Comparison of ENCODE assay signal across 18 cellular contexts in the genomic region with DNA sequence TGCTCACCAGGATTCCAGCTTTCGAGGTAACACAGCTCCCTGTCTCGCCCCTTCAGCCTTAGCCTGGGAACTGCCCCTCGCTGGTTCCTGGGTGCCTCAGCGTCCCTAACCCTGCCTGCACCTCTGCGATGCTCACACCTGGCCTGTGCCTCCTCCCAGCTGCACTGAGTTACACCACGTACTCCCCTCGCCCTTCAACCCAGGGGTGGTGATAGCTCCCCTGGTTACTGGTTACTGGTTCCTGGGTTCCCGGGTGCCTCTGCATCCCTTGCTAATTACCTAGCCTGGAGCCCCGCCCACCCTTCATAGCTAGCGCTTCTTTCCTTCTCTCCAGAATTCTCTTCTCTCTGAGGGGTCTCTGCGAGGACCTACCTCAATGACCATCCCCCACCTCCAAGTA.
A peak's percentile ranks its signal among the peaks of the same experiment; 100 is the strongest.
DNase-seq lines count a peak whose midpoint lies in the region; ATAC-seq, FAIRE-seq and TF ChIP-seq lines count a peak whose summit lies in the region.
"Had no signal": no experiment of that assay in that cellular context is flagged by ENCODE, and none has a peak within 500 bp of the region (broad histone marks: within the 10 kb centered on the region; RNA-seq: fewer than 3 reads in every experiment).

No MANE protein-coding gene starts in this region.

- no peaks in the 10 kb centered on the region for H3K36me3 ChIP-seq in CD4-positive, CD25-positive, alpha-beta regulatory T cell (ENCODE audit: control insufficient read depth, insufficient read depth, low read length)
- H3K36me3 ChIP-seq in HEK293 (ENCODE audit: control insufficient read depth in 2 of 2, insufficient read depth in 1 of 2, low read length in 2 of 2) (peaks cover 0 to under 1% of the 10 kb centered on the region in 2 experiments; a peak in 1 of 3 replicates), endothelial cell of umbilical vein (ENCODE audit: control insufficient read depth in 2 of 2, extremely low read depth in 1 of 2, insufficient read depth in 2 of 2, low read length in 2 of 2) (peaks cover 3 to 7% of the 10 kb centered on the region in 2 experiments)

- no peak for FAIRE-seq in endothelial cell of umbilical vein (lab: Jason Lieb, UNC)
- FAIRE-seq: GM12892 had no signal

- H3K36me3 Mint-ChIP-seq in CD4-positive, CD25-positive, alpha-beta regulatory T cell = peaks cover 5% of the 10 kb centered on the region

- H3K4me1 Mint-ChIP-seq in CD4-positive, CD25-positive, alpha-beta regulatory T cell = peaks cover 18 to 46% (median 34%) of the 10 kb centered on the region in 4 donors

- no peak overlapping the region for H2AFZ ChIP-seq in endothelial cell of umbilical vein (ENCODE audit: low read depth, low read length)

- H3K27me3 ChIP-seq in CD4-positive, CD25-positive, alpha-beta regulatory T cell (ENCODE audit: control insufficient read depth, insufficient read depth, low read length) = no peaks in the 10 kb centered on the region
- H3K27me3 ChIP-seq in endothelial cell of umbilical vein (ENCODE audit: control insufficient read depth in 2 of 2, insufficient read depth in 2 of 2, low read length in 2 of 2) = no peaks in the 10 kb centered on the region

- dilution Hi-C loops in endothelial cell of umbilical vein (cut with MboI; ENCODE audit: extremely low pct_ligation_motif_present, low sequenced_read_pairs) = no loop called here

- no peaks in the 10 kb centered on the region for H3K79me2 ChIP-seq in endothelial cell of umbilical vein (ENCODE audit: control insufficient read depth, insufficient read depth, low read length)

- H3K4me3 ChIP-seq in CD4-positive, CD25-positive, alpha-beta regulatory T cell (ENCODE audit: low read depth, low read length) = no peak overlapping the region
- H3K4me3 ChIP-seq in HEK293 (ENCODE audit: low read depth, low read length) (no peak overlapping the region), endothelial cell of umbilical vein (replicated peaks in 1 of 3; ENCODE audit: insufficient read depth in 1 of 3, low read depth in 1 of 3, low read length in 3 of 3) (no peak overlapping the region)

- no peaks in the 10 kb centered on the region for H3K9me1 ChIP-seq in endothelial cell of umbilical vein (replicated peaks; ENCODE audit: control insufficient read depth, extremely low read depth, insufficient read depth, low read length)

- H3K27ac ChIP-seq in CD4-positive, CD25-positive, alpha-beta regulatory T cell (ENCODE audit: insufficient read depth, low read length, poor library complexity, severe bottlenecking) = no peak overlapping the region
- H3K27ac ChIP-seq in HEK293 (ENCODE audit: extremely low read depth, low read depth, low read length) (no peak overlapping the region), endothelial cell of umbilical vein (ENCODE audit: insufficient read depth, low read depth, low read length) (no peak overlapping the region)

- TF ChIP-seq POLR2A in endothelial cell of umbilical vein (IDR thresholded peaks at IDR 0.05; ENCODE audit: low read depth, low read length) = no peak

- H3K9ac ChIP-seq in endothelial cell of umbilical vein (replicated peaks; ENCODE audit: extremely low read depth, insufficient read depth, low read length) = no peak overlapping the region

- intact Hi-C loops in endothelial cell of umbilical vein (cut with micrococcal nuclease) = no loop called here
- intact Hi-C loops in posterior vena cava (cut with DNase I) = loop anchor here in 1 of 2 donors (10.0 kb wide), 1 partner anchor 99 kb away; no protein-coding TSS in a partner anchor
- intact Hi-C loops in left cardiac atrium (cut with DNase I) = no loop called here

- no peak overlapping the region for H3K4me3 Mint-ChIP-seq in CD4-positive, CD25-positive, alpha-beta regulatory T cell
- H3K4me3 Mint-ChIP-seq: CD8-positive, alpha-beta T cell had no signal

- H3K4me1 ChIP-seq in CD4-positive, CD25-positive, alpha-beta regulatory T cell (ENCODE audit: control insufficient read depth, insufficient read depth, low read length, poor library complexity, severe bottlenecking) = peaks cover 44% of the 10 kb centered on the region
- H3K4me1 ChIP-seq in HEK293 (ENCODE audit: control insufficient read depth, insufficient read depth, low read length) (peaks cover 5% of the 10 kb centered on the region; the same call in 1 of the 2 replicates), endothelial cell of umbilical vein (ENCODE audit: control insufficient read depth, extremely low read depth, insufficient read depth, low read length) (peaks cover 23% of the 10 kb centered on the region)

- POLR2A ChIA-PET in HEK293 (lab: Yijun Ruan, JAX) = no interaction called here
- POLR2A ChIA-PET in endothelial cell of umbilical vein (lab: Charles Lee) = no interaction called here

- CTCF ChIA-PET in HEK293 (lab: Yijun Ruan, JAX) = interaction anchor here (0.9 to 1.5 kb wide), 2 partner anchors 9 to 16 kb away, joined by 3 to 4 read pairs; no protein-coding TSS in a partner anchor
- CTCF ChIA-PET in endothelial cell of umbilical vein (lab: Charles Lee) = interaction anchor here (1.0 to 1.5 kb wide), 4 partner anchors 11 to 310 kb away, joined by 3 to 5 read pairs (median 4); no protein-coding TSS in a partner anchor

- H3K9me3 ChIP-seq in CD4-positive, CD25-positive, alpha-beta regulatory T cell (ENCODE audit: control insufficient read depth in 2 of 2, low read length in 2 of 2) = no peaks in the 10 kb centered on the region
- H3K9me3 ChIP-seq in HEK293 (ENCODE audit: control insufficient read depth, insufficient read depth, low read depth, low read length) = no peaks in the 10 kb centered on the region
- H3K9me3 ChIP-seq in endothelial cell of umbilical vein (replicated peaks; ENCODE audit: control insufficient read depth, insufficient read depth, low read length) = no peaks in the 10 kb centered on the region

- no peaks in the 10 kb centered on the region for H4K20me1 ChIP-seq in endothelial cell of umbilical vein (replicated peaks; ENCODE audit: control insufficient read depth, extremely low read depth, insufficient read depth, low read length)

- no peak for TF ChIP-seq CTCF in HEK293 (tag by site-specific recombination; IDR thresholded peaks at IDR 0.05)
- TF ChIP-seq CTCF in endothelial cell of umbilical vein (IDR thresholded peaks at IDR 0.05; ENCODE audit: extremely low read depth in 1 of 2, insufficient read depth in 1 of 2, low read depth in 1 of 2, low read length in 2 of 2) = no peak

- H3K27ac Mint-ChIP-seq in CD4-positive, CD25-positive, alpha-beta regulatory T cell = peak overlapping the region; percentile 20 to 92 (median 60)

- no TSS peak for BruUV-seq in endothelial cell of umbilical vein (replicated peaks; lab: Mats Ljungman, UMichigan)

- no peak for ATAC-seq in CD4-positive, CD25-positive, alpha-beta regulatory T cell (ENCODE audit: low read depth in 2 of 2)
- ATAC-seq in left cardiac atrium = no peak
- ATAC-seq: CD8-positive, alpha-beta T cell had no signal

- H3K9me3 Mint-ChIP-seq in CD4-positive, CD25-positive, alpha-beta regulatory T cell = peaks cover 0 to 3% (median 0%) of the 10 kb centered on the region in 7 donors
- H3K9me3 Mint-ChIP-seq: CD8-positive, alpha-beta T cell had no signal

- no peaks in the 10 kb centered on the region for H3K27me3 Mint-ChIP-seq in CD4-positive, CD25-positive, alpha-beta regulatory T cell

- no peak for DNase-seq in CD4-positive, CD25-positive, alpha-beta regulatory T cell
- DNase-seq in endothelial cell of umbilical vein (ENCODE audit: low read depth, low spot score) (no peak), posterior vena cava (ENCODE audit: low spot score) (peak; percentile 60), NCI-H345 (lab: John Stamatoyannopoulos, UW) (no peak), left cardiac atrium (no peak)
- DNase-seq in activated CD8-positive, alpha-beta memory T cell treated with anti-CD3 and anti-CD28 coated beads, Interleukin-2, amount 50 U/mL, for 48 hours = no peak
- DNase-seq: CD8-positive, alpha-beta T cell; DMS153; KG1; NCI-H1105; NCI-H146; NCI-H2029; NCI-H226; NCI-H524; NCI-H82; Right ventricle myocardium superior had no signal

- H3K4me2 ChIP-seq in endothelial cell of umbilical vein (ENCODE audit: insufficient read depth, low read length) = no peak overlapping the region

TF ChIP-seq in HEK293, 187 proteins besides CTCF, POLR2A, EP300 and RAD21:
- TF ChIP-seq, protein P1, sequence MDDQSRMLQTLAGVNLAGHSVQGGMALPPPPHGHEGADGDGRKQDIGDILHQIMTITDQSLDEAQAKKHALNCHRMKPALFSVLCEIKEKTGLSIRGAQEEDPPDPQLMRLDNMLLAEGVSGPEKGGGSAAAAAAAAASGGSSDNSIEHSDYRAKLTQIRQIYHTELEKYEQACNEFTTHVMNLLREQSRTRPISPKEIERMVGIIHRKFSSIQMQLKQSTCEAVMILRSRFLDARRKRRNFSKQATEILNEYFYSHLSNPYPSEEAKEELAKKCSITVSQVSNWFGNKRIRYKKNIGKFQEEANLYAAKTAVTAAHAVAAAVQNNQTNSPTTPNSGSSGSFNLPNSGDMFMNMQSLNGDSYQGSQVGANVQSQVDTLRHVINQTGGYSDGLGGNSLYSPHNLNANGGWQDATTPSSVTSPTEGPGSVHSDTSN (CRISPR knock-in tag; IDR thresholded peaks at IDR 0.05) = no peak
- TF ChIP-seq ZIC2 (tag by site-specific recombination; IDR thresholded peaks at IDR 0.05) = 0 out of 2 replicates have a peak, but pooled peaks have one; percentile 4
- no peak for TF ChIP-seq OVOL3 (tag by site-specific recombination; IDR thresholded peaks at IDR 0.05)
- TF ChIP-seq ZBTB20 (tag by site-specific recombination; IDR thresholded peaks at IDR 0.05) = peak; percentile 60; the same call in 1 of the 2 replicates
- TF ChIP-seq PRDM1 (tag by site-specific recombination; IDR thresholded peaks at IDR 0.05) = no peak

TF ChIP-seq in endothelial cell of umbilical vein, 7 proteins besides CTCF, POLR2A, EP300 and RAD21:
- TF ChIP-seq POLR2AphosphoS5 (IDR thresholded peaks at IDR 0.05; ENCODE audit: insufficient read depth, low read depth, low read length) = peak; percentile 14
- TF ChIP-seq, protein P2, sequence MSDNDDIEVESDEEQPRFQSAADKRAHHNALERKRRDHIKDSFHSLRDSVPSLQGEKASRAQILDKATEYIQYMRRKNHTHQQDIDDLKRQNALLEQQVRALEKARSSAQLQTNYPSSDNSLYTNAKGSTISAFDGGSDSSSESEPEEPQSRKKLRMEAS (IDR thresholded peaks at IDR 0.05; ENCODE audit: insufficient read depth, insufficient read length) = no peak
